Comparison of ENCODE assay signal across 8 cellular contexts in the genomic region with DNA sequence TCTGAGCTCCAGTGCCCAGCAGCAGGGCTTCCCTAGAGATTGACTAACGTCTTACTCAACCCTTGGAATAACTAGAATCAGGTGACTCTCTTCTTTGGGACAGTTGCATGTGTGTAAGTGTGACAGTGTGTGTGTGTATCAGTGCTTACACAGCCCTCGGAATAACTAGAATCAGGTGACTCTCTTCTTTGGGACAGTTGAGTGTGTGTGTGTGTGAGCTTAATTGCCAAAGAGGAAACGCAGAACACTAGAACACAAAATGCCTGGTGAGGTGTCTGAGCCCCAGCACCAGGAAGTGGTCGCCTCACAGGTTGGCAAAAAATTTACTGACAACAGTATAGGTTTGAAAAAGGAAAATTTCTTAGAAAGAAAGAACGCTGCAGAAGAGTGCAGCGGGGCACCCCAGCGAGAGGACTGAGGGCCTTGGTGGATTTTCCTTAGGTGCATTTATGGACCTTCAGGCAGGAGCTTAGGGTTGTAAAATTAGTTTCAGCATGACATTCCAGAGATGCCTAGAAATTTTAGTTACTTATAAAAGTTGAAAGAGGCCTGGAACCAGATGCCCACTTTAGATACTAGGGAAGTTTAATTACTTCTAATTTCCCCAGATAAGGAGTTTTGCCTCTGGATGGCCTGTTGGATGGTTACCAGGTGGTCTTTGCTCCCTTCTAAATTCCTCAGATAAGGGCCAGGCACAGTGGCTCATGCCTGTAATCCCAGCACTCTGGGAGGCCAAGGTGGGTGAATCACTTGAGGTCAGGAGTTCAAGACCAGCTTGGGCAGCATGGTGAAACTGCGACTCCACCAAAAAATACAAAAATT. TPM values are rescaled to one million over a fixed set of nuclear protein-coding genes. Genes with fewer than 3 reads are reported as not detected.
DNase-seq lines count a peak whose midpoint lies in the region; ATAC-seq and TF ChIP-seq lines count a peak whose summit lies in the region.

No MANE protein-coding gene starts in this region.

- peak overlapping the region in 3 of 4 donors; percentile 6 to 49 (median 14) for H3K27ac ChIP-seq in upper lobe of left lung

- WGBS in upper lobe of left lung, 2 donors: 69 to 70% methylated on average over 8 of the region's 8 CpGs

- no peak for TF ChIP-seq EP300 in upper lobe of left lung (IDR thresholded peaks at IDR 0.05)

- no peak for TF ChIP-seq CTCF in fibroblast of villous mesenchyme (IDR thresholded peaks at IDR 0.05; ENCODE audit: insufficient read depth, low read depth, low read length)
- no peak for TF ChIP-seq CTCF in upper lobe of left lung (IDR thresholded peaks at IDR 0.05)

- no peaks in the 10 kb centered on the region for H3K9me3 ChIP-seq in upper lobe of left lung

- no peak for ATAC-seq in upper lobe of left lung (ENCODE audit: low FRiP score in 2 of 2)

- peak; percentile 26 for DNase-seq in stimulated activated CD4-positive, alpha-beta T cell treated with anti-CD3 and anti-CD28 coated beads, Interleukin-4, amount 100 ng/mL, for 24 hours
- no peak for DNase-seq in stimulated activated CD4-positive, alpha-beta T cell treated with anti-CD3 and anti-CD28 coated beads, Interleukin-2, amount 100 ng/mL, for 48 hours
- DNase-seq in activated CD8-positive, alpha-beta memory T cell treated with anti-CD3 and anti-CD28 coated beads, Interleukin-2, amount 50 U/mL, for 4 hours: peak; percentile 34
- DNase-seq in fibroblast of villous mesenchyme (ENCODE audit: low read depth): peak; percentile 72
- no peak for DNase-seq in upper lobe of left lung
- DNase-seq in GOT3 (lab: John Stamatoyannopoulos, UW): no peak
- no peak for DNase-seq in NCI-H146 (lab: John Stamatoyannopoulos, UW)
- no peak for DNase-seq in stimulated activated CD4-positive, alpha-beta T cell treated with anti-CD3 and anti-CD28 coated beads, Interleukin-12 subunit alpha, Interleukin-12 subunit beta, amount 100 ng/mL, for 4 hours

- H3K4me3 ChIP-seq in fibroblast of villous mesenchyme (ENCODE audit: low read depth, low read length) (no peak overlapping the region), upper lobe of left lung (no peak overlapping the region)

- no peaks in the 10 kb centered on the region for H3K27me3 ChIP-seq in upper lobe of left lung

- H3K36me3 ChIP-seq in upper lobe of left lung: peaks cover 0 to 7% (median 0%) of the 10 kb centered on the region in 4 donors

- no peak for TF ChIP-seq POLR2A in upper lobe of left lung (IDR thresholded peaks at IDR 0.05)

- H3K4me1 ChIP-seq in upper lobe of left lung: peaks cover 17 to 34% (median 24%) of the 10 kb centered on the region in 4 donors

RNA-seq across cellular contexts. Expression of a gene that starts 3.7 kb away (rescaled TPM):
- 51.2 and 68.2 TPM in 2 replicates for total RNA-seq in fibroblast of villous mesenchyme
- total RNA-seq in upper lobe of left lung: 10 to 100 TPM; 23.0 to 63.6 (median 46.8) TPM

RNA-seq across cellular contexts. Expression of a gene that starts 5.4 kb away (rescaled TPM):
- total RNA-seq in fibroblast of villous mesenchyme (6.9 and 13.5 TPM in 2 replicates), upper lobe of left lung (10 to 100 TPM in 5 of 6 donors, 1 to 10 TPM in 1; 5.5 to 21.0 (median 15.8) TPM)

RNA-seq across cellular contexts. Expression of a gene that starts 33.9 kb away (rescaled TPM):
- total RNA-seq in fibroblast of villous mesenchyme (4.7 and 4.8 TPM in 2 replicates), upper lobe of left lung (10 to 100 TPM; 10.8 to 67.1 (median 22.4) TPM)

RNA-seq across cellular contexts. Expression of a gene that starts 36.6 kb away (rescaled TPM):
- total RNA-seq in fibroblast of villous mesenchyme (19.0 and 20.3 TPM in 2 replicates), upper lobe of left lung (10 to 100 TPM; 18.7 to 68.1 (median 47.8) TPM)

RNA-seq across cellular contexts. Expression of a gene that starts 43.2 kb away (rescaled TPM):
- 75.6 and 130 TPM in 2 replicates for total RNA-seq in fibroblast of villous mesenchyme
- 10 to 100 TPM; 31.9 to 83.5 (median 66.6) TPM for total RNA-seq in upper lobe of left lung

Comparison
In these comparisons a context has a peak if more than half of its experiments do, and no peak if none do; other contexts are left out.
1. DNase-seq: peak in stimulated activated CD4-positive, alpha-beta T cell treated with anti-CD3 and anti-CD28 coated beads, Interleukin-4, amount 100 ng/mL, for 24 hours (single experiment), activated CD8-positive, alpha-beta memory T cell treated with anti-CD3 and anti-CD28 coated beads, Interleukin-2, amount 50 U/mL, for 4 hours (single experiment) and fibroblast of villous mesenchyme (single experiment); none in stimulated activated CD4-positive, alpha-beta T cell treated with anti-CD3 and anti-CD28 coated beads, Interleukin-2, amount 100 ng/mL, for 48 hours (0 of 2), upper lobe of left lung (0 of 2), GOT3 (single experiment), NCI-H146 (single experiment) and stimulated activated CD4-positive, alpha-beta T cell treated with anti-CD3 and anti-CD28 coated beads, Interleukin-12 subunit alpha, Interleukin-12 subunit beta, amount 100 ng/mL, for 4 hours (single experiment).